20 cellular contexts compared by ENCODE assay signal in genomic region chr17:70332356-70332755, GRCh38.
"Had no signal": no experiment of that assay in that cellular context is flagged by ENCODE, and none has a peak within 500 bp of the region (broad histone marks: within the 10 kb centered on the region; RNA-seq: fewer than 3 reads in every experiment).

No MANE protein-coding gene starts in this region.

- ATAC-seq: activated CD8-positive, alpha-beta memory T cell treated with anti-CD3 and anti-CD28 coated beads, Interleukin-2, amount 10 ng/mL, durations not matched to agents 7 days and 5 days; activated CD8-positive, alpha-beta T cell treated with anti-CD3 and anti-CD28 coated beads for 36 hours; activated naive CD8-positive, alpha-beta T cell treated with anti-CD3 and anti-CD28 coated beads, Interleukin-2, amount 50 U/mL, for 24 hours; gastroesophageal sphincter; pancreas; right lobe of liver; stimulated activated effector memory CD8-positive, alpha-beta T cell treated with anti-CD3 and anti-CD28 coated beads, Interleukin-12 subunit alpha, Interleukin-12 subunit beta, amount 100 ng/mL, for 72 hours; stimulated activated naive CD8-positive, alpha-beta T cell treated with anti-CD3 and anti-CD28 coated beads, Interleukin-15, amount 100 ng/mL, for 72 hours had no signal

- DNase-seq: activated CD4-positive, alpha-beta T cell treated with anti-CD3 and anti-CD28 coated beads, Interleukin-2, amount 10 ng/mL, durations not matched to agents 7 days and 5 days; activated CD4-positive, CD25-positive, alpha-beta regulatory T cell treated with anti-CD3 and anti-CD28 coated beads, Interleukin-2, amount 50 U/mL, for 72 hours; activated CD8-positive, alpha-beta memory T cell treated with anti-CD3 and anti-CD28 coated beads, Interleukin-2, amount 10 ng/mL, durations not matched to agents 7 days and 5 days; activated CD8-positive, alpha-beta T cell treated with anti-CD3 and anti-CD28 coated beads for 36 hours; activated effector memory CD4-positive, alpha-beta T cell treated with anti-CD3 and anti-CD28 coated beads, Interleukin-2, amount 50 U/mL, for 16 hours; activated naive CD4-positive, alpha-beta T cell treated with anti-CD3 and anti-CD28 coated beads, Interleukin-2, amount 50 U/mL, for 16 hours; activated naive CD8-positive, alpha-beta T cell treated with anti-CD3 and anti-CD28 coated beads, Interleukin-2, amount 50 U/mL, for 24 hours; activated T-cell treated with anti-CD3 and anti-CD28 coated beads for 4 hours; cerebellar nuclear complex; cortex of kidney; head of caudate nucleus; hypothalamus; nephron progenitor cell; pancreas; right lobe of liver; stimulated activated CD4-positive, alpha-beta T cell treated with anti-CD3 and anti-CD28 coated beads, Interleukin-2, amount 100 ng/mL, for 24 hours; stimulated activated naive CD8-positive, alpha-beta T cell treated with anti-CD3 and anti-CD28 coated beads, Interleukin-15, amount 100 ng/mL, for 72 hours; WERI-Rb-1 had no signal
